Comparison of ENCODE assay signal across 2 cellular contexts in the genomic region with DNA sequence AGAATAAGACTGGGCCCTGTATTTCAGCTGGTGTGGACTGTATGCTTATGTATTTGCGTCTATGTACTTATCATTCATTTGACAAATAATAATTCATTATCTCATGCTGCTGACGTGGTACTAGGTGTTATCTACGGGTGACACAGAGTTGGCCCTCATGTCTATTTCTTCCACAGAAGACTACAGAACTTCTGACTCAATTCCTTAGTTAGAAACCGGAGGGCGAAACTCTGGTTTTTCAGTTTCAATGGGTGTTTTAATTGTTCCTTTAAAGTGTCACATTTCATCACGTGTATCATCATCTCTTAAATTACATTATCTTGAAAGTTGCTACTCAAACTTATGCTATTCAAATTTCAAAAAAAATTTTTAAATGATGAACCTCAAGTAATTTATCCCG.
TF ChIP-seq lines count a peak whose summit lies in the region.

No MANE protein-coding gene starts in this region.

TF ChIP-seq in IMR-90, 13 proteins besides CTCF, POLR2A, EP300 and RAD21:
- TF ChIP-seq, protein P1, sequence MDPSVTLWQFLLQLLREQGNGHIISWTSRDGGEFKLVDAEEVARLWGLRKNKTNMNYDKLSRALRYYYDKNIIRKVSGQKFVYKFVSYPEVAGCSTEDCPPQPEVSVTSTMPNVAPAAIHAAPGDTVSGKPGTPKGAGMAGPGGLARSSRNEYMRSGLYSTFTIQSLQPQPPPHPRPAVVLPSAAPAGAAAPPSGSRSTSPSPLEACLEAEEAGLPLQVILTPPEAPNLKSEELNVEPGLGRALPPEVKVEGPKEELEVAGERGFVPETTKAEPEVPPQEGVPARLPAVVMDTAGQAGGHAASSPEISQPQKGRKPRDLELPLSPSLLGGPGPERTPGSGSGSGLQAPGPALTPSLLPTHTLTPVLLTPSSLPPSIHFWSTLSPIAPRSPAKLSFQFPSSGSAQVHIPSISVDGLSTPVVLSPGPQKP (IDR thresholded peaks at IDR 0.05; ENCODE audit: borderline replicate concordance, low read depth, low read length) = no peak
- TF ChIP-seq FOS (IDR thresholded peaks at IDR 0.05; ENCODE audit: low read depth, low read length) = no peak
- no peak for TF ChIP-seq MAFK (IDR thresholded peaks at IDR 0.05; ENCODE audit: low read depth, low read length)
- no peak for TF ChIP-seq NFE2L2 (IDR thresholded peaks at IDR 0.05; ENCODE audit: low read depth, low read length)
- TF ChIP-seq MAZ (IDR thresholded peaks at IDR 0.05; ENCODE audit: borderline replicate concordance, low read depth, low read length) = no peak
- no peak for TF ChIP-seq CHD1 (IDR thresholded peaks at IDR 0.05; ENCODE audit: low read depth, low read length)
- no peak for TF ChIP-seq SMC3 (IDR thresholded peaks at IDR 0.05; ENCODE audit: low read depth, low read length)
- no peak for TF ChIP-seq MXI1 (IDR thresholded peaks at IDR 0.05; ENCODE audit: borderline replicate concordance, low read depth, low read length)
- no peak for TF ChIP-seq CEBPB (IDR thresholded peaks at IDR 0.05; ENCODE audit: low read depth, low read length)
- no peak for TF ChIP-seq RCOR1 (IDR thresholded peaks at IDR 0.05; ENCODE audit: insufficient replicate concordance, low read length)
- no peak for TF ChIP-seq BHLHE40 (IDR thresholded peaks at IDR 0.05; ENCODE audit: low read depth, low read length)
- TF ChIP-seq RFX5 (IDR thresholded peaks at IDR 0.05; ENCODE audit: low read depth, low read length) = no peak
- TF ChIP-seq, protein P2, sequence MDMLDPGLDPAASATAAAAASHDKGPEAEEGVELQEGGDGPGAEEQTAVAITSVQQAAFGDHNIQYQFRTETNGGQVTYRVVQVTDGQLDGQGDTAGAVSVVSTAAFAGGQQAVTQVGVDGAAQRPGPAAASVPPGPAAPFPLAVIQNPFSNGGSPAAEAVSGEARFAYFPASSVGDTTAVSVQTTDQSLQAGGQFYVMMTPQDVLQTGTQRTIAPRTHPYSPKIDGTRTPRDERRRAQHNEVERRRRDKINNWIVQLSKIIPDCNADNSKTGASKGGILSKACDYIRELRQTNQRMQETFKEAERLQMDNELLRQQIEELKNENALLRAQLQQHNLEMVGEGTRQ (IDR thresholded peaks at IDR 0.05; ENCODE audit: low read depth, low read length) = no peak

TF ChIP-seq in HepG2, 621 proteins besides CTCF, POLR2A, EP300 and RAD21 (continued from another document):
- TF ChIP-seq ZKSCAN1 (IDR thresholded peaks at IDR 0.05; ENCODE audit: low read length) = no peak
- no peak for TF ChIP-seq MTF1 (CRISPR knock-in tag; IDR thresholded peaks at IDR 0.05)
- TF ChIP-seq, protein P3, sequence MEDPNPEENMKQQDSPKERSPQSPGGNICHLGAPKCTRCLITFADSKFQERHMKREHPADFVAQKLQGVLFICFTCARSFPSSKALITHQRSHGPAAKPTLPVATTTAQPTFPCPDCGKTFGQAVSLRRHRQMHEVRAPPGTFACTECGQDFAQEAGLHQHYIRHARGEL (CRISPR knock-in tag; IDR thresholded peaks at IDR 0.05) = no peak
- TF ChIP-seq ZNF180 (CRISPR knock-in tag; IDR thresholded peaks at IDR 0.05; ENCODE audit: borderline replicate concordance, low read depth) = no peak
- TF ChIP-seq PAF1 (CRISPR knock-in tag; IDR thresholded peaks at IDR 0.05) = no peak
- TF ChIP-seq KMT2A (CRISPR knock-in tag; IDR thresholded peaks at IDR 0.05) = no peak
- TF ChIP-seq, protein P4, sequence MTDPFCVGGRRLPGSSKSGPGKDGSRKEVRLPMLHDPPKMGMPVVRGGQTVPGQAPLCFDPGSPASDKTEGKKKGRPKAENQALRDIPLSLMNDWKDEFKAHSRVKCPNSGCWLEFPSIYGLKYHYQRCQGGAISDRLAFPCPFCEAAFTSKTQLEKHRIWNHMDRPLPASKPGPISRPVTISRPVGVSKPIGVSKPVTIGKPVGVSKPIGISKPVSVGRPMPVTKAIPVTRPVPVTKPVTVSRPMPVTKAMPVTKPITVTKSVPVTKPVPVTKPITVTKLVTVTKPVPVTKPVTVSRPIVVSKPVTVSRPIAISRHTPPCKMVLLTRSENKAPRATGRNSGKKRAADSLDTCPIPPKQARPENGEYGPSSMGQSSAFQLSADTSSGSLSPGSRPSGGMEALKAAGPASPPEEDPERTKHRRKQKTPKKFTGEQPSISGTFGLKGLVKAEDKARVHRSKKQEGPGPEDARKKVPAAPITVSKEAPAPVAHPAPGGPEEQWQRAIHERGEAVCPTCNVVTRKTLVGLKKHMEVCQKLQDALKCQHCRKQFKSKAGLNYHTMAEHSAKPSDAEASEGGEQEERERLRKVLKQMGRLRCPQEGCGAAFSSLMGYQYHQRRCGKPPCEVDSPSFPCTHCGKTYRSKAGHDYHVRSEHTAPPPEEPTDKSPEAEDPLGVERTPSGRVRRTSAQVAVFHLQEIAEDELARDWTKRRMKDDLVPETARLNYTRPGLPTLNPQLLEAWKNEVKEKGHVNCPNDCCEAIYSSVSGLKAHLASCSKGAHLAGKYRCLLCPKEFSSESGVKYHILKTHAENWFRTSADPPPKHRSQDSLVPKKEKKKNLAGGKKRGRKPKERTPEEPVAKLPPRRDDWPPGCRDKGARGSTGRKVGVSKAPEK (CRISPR knock-in tag; IDR thresholded peaks at IDR 0.05; ENCODE audit: borderline replicate concordance) = no peak
- TF ChIP-seq, protein P5, sequence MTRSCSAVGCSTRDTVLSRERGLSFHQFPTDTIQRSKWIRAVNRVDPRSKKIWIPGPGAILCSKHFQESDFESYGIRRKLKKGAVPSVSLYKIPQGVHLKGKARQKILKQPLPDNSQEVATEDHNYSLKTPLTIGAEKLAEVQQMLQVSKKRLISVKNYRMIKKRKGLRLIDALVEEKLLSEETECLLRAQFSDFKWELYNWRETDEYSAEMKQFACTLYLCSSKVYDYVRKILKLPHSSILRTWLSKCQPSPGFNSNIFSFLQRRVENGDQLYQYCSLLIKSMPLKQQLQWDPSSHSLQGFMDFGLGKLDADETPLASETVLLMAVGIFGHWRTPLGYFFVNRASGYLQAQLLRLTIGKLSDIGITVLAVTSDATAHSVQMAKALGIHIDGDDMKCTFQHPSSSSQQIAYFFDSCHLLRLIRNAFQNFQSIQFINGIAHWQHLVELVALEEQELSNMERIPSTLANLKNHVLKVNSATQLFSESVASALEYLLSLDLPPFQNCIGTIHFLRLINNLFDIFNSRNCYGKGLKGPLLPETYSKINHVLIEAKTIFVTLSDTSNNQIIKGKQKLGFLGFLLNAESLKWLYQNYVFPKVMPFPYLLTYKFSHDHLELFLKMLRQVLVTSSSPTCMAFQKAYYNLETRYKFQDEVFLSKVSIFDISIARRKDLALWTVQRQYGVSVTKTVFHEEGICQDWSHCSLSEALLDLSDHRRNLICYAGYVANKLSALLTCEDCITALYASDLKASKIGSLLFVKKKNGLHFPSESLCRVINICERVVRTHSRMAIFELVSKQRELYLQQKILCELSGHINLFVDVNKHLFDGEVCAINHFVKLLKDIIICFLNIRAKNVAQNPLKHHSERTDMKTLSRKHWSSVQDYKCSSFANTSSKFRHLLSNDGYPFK (CRISPR knock-in tag; IDR thresholded peaks at IDR 0.05; ENCODE audit: borderline replicate concordance) = no peak
- no peak for TF ChIP-seq NBN (conservative IDR thresholded peaks at IDR 0.05)
- TF ChIP-seq, protein P6, sequence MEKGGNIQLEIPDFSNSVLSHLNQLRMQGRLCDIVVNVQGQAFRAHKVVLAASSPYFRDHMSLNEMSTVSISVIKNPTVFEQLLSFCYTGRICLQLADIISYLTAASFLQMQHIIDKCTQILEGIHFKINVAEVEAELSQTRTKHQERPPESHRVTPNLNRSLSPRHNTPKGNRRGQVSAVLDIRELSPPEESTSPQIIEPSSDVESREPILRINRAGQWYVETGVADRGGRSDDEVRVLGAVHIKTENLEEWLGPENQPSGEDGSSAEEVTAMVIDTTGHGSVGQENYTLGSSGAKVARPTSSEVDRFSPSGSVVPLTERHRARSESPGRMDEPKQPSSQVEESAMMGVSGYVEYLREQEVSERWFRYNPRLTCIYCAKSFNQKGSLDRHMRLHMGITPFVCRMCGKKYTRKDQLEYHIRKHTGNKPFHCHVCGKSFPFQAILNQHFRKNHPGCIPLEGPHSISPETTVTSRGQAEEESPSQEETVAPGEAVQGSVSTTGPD (CRISPR knock-in tag; IDR thresholded peaks at IDR 0.05) = no peak
- TF ChIP-seq ZBTB7A (CRISPR knock-in tag; IDR thresholded peaks at IDR 0.05) = no peak
